11 cellular contexts compared by ENCODE assay signal in genomic region chr6:1363729-1364572, GRCh38. TPM values are rescaled to one million over a fixed set of nuclear protein-coding genes. Genes with fewer than 3 reads are reported as not detected.
DNase-seq lines count a peak whose midpoint lies in the region; ATAC-seq and TF ChIP-seq lines count a peak whose summit lies in the region.
"Had no signal": no experiment of that assay in that cellular context is flagged by ENCODE, and none has a peak within 500 bp of the region (broad histone marks: within the 10 kb centered on the region; RNA-seq: fewer than 3 reads in every experiment).

No MANE protein-coding gene starts in this region.

- no peak for TF ChIP-seq POLR2A in heart left ventricle (IDR thresholded peaks at IDR 0.05)

- peak; percentile 42 to 71 (median 54) for ATAC-seq in heart left ventricle

- WGBS in heart left ventricle, 4 donors: 48 to 55% (median 53%) methylated on average over 16 of the region's 16 CpGs
- 60% methylated on average over 16 of the region's 16 CpGs for WGBS in smooth muscle cell (ENCODE audit: low lambda C conversion rate)

- H3K27me3 ChIP-seq in heart left ventricle (peaks cover 0 to 40% (median 12%) of the 10 kb centered on the region in 9 donors), smooth muscle cell (ENCODE audit: low read depth) (no peaks in the 10 kb centered on the region)

- no peaks in the 10 kb centered on the region for H3K36me3 ChIP-seq in heart left ventricle
- H3K36me3 ChIP-seq in smooth muscle cell (ENCODE audit: low read depth): no peaks in the 10 kb centered on the region
- H3K36me3 ChIP-seq: neutrophil had no signal

- H2AFZ ChIP-seq in smooth muscle cell (ENCODE audit: low read depth): no peak overlapping the region

- no peaks in the 10 kb centered on the region for H3K9me3 ChIP-seq in heart left ventricle
- no peaks in the 10 kb centered on the region for H3K9me3 ChIP-seq in smooth muscle cell (replicated peaks; ENCODE audit: low read depth)
- H3K9me3 ChIP-seq: neutrophil had no signal

- intact Hi-C loops in heart left ventricle (cut with DNase I): no loop called here

- H3K4me2 ChIP-seq in smooth muscle cell: peak overlapping the region; percentile 15

- no peaks in the 10 kb centered on the region for H3F3A ChIP-seq in smooth muscle cell (ENCODE audit: low read depth)

- H3K9ac ChIP-seq in smooth muscle cell (ENCODE audit: low read depth): no peak overlapping the region

- H3K79me2 ChIP-seq in smooth muscle cell (ENCODE audit: low read depth): no peaks in the 10 kb centered on the region

- TF ChIP-seq CTCF in heart left ventricle (IDR thresholded peaks at IDR 0.05) (peak in 5 of 12 donors; percentile 8 to 33 (median 20)), smooth muscle cell (IDR thresholded peaks at IDR 0.05; ENCODE audit: borderline replicate concordance, insufficient read depth, poor library complexity, severe bottlenecking) (peak; percentile 30)

- peaks cover 0 to 3% (median 0%) of the 10 kb centered on the region in 12 donors for H3K4me1 ChIP-seq in heart left ventricle
- H3K4me1 ChIP-seq in smooth muscle cell (ENCODE audit: low read depth): peaks cover 16% of the 10 kb centered on the region

- no peaks in the 10 kb centered on the region for H4K20me1 ChIP-seq in smooth muscle cell (ENCODE audit: low read depth)

- no peak overlapping the region for H3K4me3 ChIP-seq in heart left ventricle
- no peak overlapping the region for H3K4me3 ChIP-seq in smooth muscle cell

- H3K27ac ChIP-seq in heart left ventricle: no peak overlapping the region
- H3K27ac ChIP-seq in smooth muscle cell (ENCODE audit: low read depth): peak overlapping the region; percentile 37
- H3K27ac ChIP-seq: epithelial cell of prostate, neutrophil had no signal

- DNase-seq in NCI-H1105 treated with DMSO at 0.1 percent for 48 hours (lab: John Stamatoyannopoulos, UW) (peak; percentile 25), NCI-H1105 (lab: John Stamatoyannopoulos, UW) (no peak), SK-MEL-5 (ENCODE audit: low read depth, low spot score) (peak; percentile 52), heart left ventricle (no peak), smooth muscle cell (lab: John Stamatoyannopoulos, UW; ENCODE audit: unreplicated experiment) (no peak), NCI-H2107 (lab: John Stamatoyannopoulos, UW) (no peak), medulla oblongata (ENCODE audit: extremely low spot score) (no peak), NCI-H1930 (lab: John Stamatoyannopoulos, UW) (no peak)
- DNase-seq: SHP77 had no signal

- in situ Hi-C loops in SK-MEL-5 (cut with HindIII; ENCODE audit: low pct_unique_long_range_greater_than_20kb, low sequenced_read_pairs): loop anchor here (25.0 kb wide), 1 partner anchor 127 kb away; no protein-coding TSS in a partner anchor

RNA-seq across cellular contexts. Expression of gene FOXF2, which starts 25.4 kb away (rescaled TPM):
- total RNA-seq in SK-MEL-5 (2014; rRNA removed; shearing (Covaris generic)): 3.8 and 6.0 TPM in 2 replicates
- 11.2 and 12.2 TPM in 2 replicates for polyA plus RNA-seq in SK-MEL-5 (2015; cell fraction: cytosol; rRNA removed)
- polyA plus RNA-seq in SK-MEL-5 (2015; cell fraction: nucleus; rRNA removed): 4.4 and 6.3 TPM in 2 replicates
- total RNA-seq in heart left ventricle: under 1 TPM in 7 of 9 donors, not detected in 2; 0.09 to 0.35 (median 0.18) TPM
- under 1 TPM; 0.12 to 0.15 TPM for polyA plus RNA-seq in heart left ventricle
- total RNA-seq in smooth muscle cell: 1.8 and 3.5 TPM in 2 replicates
- polyA plus RNA-seq in smooth muscle cell: 4.5 and 4.8 TPM in 2 replicates

RNA-seq across cellular contexts. Expression of gene FOXQ1, which starts 52.1 kb away (rescaled TPM):
- total RNA-seq in SK-MEL-5 (2014; rRNA removed; shearing (Covaris generic)): not detected in 2 replicates
- polyA plus RNA-seq in SK-MEL-5 (2015; cell fraction: cytosol; rRNA removed): 0.08 TPM in 1 of 2 replicates, not detected in the other
- polyA plus RNA-seq in SK-MEL-5 (2015; cell fraction: nucleus; rRNA removed): not detected in 2 replicates
- not detected for total RNA-seq in heart left ventricle
- under 1 TPM in 1 of 2 donors, not detected in 1; 0.08 TPM for polyA plus RNA-seq in heart left ventricle
- total RNA-seq in smooth muscle cell: 3.5 and 6.6 TPM in 2 replicates
- polyA plus RNA-seq in smooth muscle cell: 10.0 and 10.4 TPM in 2 replicates

Comparison
In these comparisons a context has a peak if more than half of its experiments do, and no peak if none do; other contexts are left out.
1. DNase-seq: peak in NCI-H1105 treated with DMSO at 0.1 percent for 48 hours (single experiment) and SK-MEL-5 (single experiment); none in NCI-H1105 (single experiment), heart left ventricle (0 of 5), smooth muscle cell (single experiment), NCI-H2107 (single experiment), medulla oblongata (single experiment) and NCI-H1930 (0 of 2).